8 cellular contexts compared by ENCODE assay signal in genomic region chrX:11757729-11758399, GRCh38. TPM values are rescaled to one million over a fixed set of nuclear protein-coding genes. Genes with fewer than 3 reads are reported as not detected.
DNase-seq lines count a peak whose midpoint lies in the region; ATAC-seq, FAIRE-seq and TF ChIP-seq lines count a peak whose summit lies in the region.

A gene with protein sequence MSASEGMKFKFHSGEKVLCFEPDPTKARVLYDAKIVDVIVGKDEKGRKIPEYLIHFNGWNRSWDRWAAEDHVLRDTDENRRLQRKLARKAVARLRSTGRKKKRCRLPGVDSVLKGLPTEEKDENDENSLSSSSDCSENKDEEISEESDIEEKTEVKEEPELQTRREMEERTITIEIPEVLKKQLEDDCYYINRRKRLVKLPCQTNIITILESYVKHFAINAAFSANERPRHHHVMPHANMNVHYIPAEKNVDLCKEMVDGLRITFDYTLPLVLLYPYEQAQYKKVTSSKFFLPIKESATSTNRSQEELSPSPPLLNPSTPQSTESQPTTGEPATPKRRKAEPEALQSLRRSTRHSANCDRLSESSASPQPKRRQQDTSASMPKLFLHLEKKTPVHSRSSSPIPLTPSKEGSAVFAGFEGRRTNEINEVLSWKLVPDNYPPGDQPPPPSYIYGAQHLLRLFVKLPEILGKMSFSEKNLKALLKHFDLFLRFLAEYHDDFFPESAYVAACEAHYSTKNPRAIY (plus strand): TSS chrX:11758237. CDS start chrX:11758264, 27 bp downstream.

- peak within 1 kb of the TSS; percentile 75 for H3K27ac Mint-ChIP-seq in astrocyte (ENCODE audit: unreplicated experiment)

- H3K27ac ChIP-seq in SU-DHL-6 (ENCODE audit: low read depth, low read length) (peak within 1 kb of the TSS; percentile 94), astrocyte (ENCODE audit: low read depth, low read length) (peak within 1 kb of the TSS; percentile 89), right cardiac atrium (ENCODE audit: low read length) (peak within 1 kb of the TSS; percentile 93), prostate gland (peak within 1 kb of the TSS; percentile 74 to 80)

- H3K27me3 ChIP-seq in SU-DHL-6 (ENCODE audit: low read length) (no peaks in the 10 kb centered on the region), astrocyte (ENCODE audit: insufficient read depth, low read length) (no peaks in the 10 kb centered on the region), right cardiac atrium (ENCODE audit: control insufficient read depth, insufficient read depth) (no peaks in the 10 kb centered on the region), prostate gland (replicated peaks; ENCODE audit: insufficient read depth) (no peaks in the 10 kb centered on the region)

- peak within 1 kb of the TSS; percentile 68 for H3K9ac ChIP-seq in SU-DHL-6 (ENCODE audit: low read length)
- peak within 1 kb of the TSS; percentile 96 for H3K9ac ChIP-seq in astrocyte (ENCODE audit: low read length)

- no peaks in the 10 kb centered on the region for H3K9me3 Mint-ChIP-seq in astrocyte (ENCODE audit: unreplicated experiment)

- intact Hi-C loops in right cardiac atrium (cut with DNase I) = no loop called here
- intact Hi-C loops in prostate gland (cut with DNase I) = no loop called here

- WGBS in right cardiac atrium = 2% methylated on average over 68 of the region's 93 CpGs
- no CpG with 5 or more reads among the region's 93 CpGs for WGBS in prostate gland

- H3K27me3 Mint-ChIP-seq in astrocyte (ENCODE audit: low read depth, unreplicated experiment) = no peaks in the 10 kb centered on the region

- H3K79me2 ChIP-seq in SU-DHL-6 (ENCODE audit: insufficient read depth, low read length) = no peaks in the 10 kb centered on the region
- H3K79me2 ChIP-seq in astrocyte (ENCODE audit: insufficient read depth, low read length) = peaks cover 11% of the 10 kb centered on the region

- peak within 1 kb of the TSS; percentile 81 for H3K4me3 ChIP-seq in SU-DHL-6 (ENCODE audit: insufficient read depth, low read length, poor library complexity, severe bottlenecking)
- H3K4me3 ChIP-seq in astrocyte (ENCODE audit: insufficient read depth, low read depth, low read length) = peak within 1 kb of the TSS; percentile 91
- H3K4me3 ChIP-seq in right cardiac atrium (ENCODE audit: low read length) = peak within 1 kb of the TSS; percentile 85
- H3K4me3 ChIP-seq in prostate gland = peak within 1 kb of the TSS; percentile 46 to 51

- no peaks in the 10 kb centered on the region for H3K9me2 ChIP-seq in SU-DHL-6 (replicated peaks; ENCODE audit: insufficient read depth, low read length)

- H2AFZ ChIP-seq in SU-DHL-6 (ENCODE audit: low read depth, low read length, severe bottlenecking) = peak within 1 kb of the TSS; percentile 64
- H2AFZ ChIP-seq in astrocyte (ENCODE audit: low read depth, low read length) = peak within 1 kb of the TSS; percentile 72

- peak within 1 kb of the TSS; percentile 92 for H3K4me2 ChIP-seq in SU-DHL-6 (ENCODE audit: low read depth, low read length, poor library complexity, severe bottlenecking)
- peak within 1 kb of the TSS; percentile 93 for H3K4me2 ChIP-seq in astrocyte (ENCODE audit: low read length)

- H3K4me1 Mint-ChIP-seq in astrocyte (ENCODE audit: low read depth, unreplicated experiment) = no peaks in the 10 kb centered on the region

- peak; percentile 73 for DNase-seq in Caki2 (ENCODE audit: low read depth)
- peak; percentile 47 for DNase-seq in astrocyte (ENCODE audit: low read depth)
- DNase-seq in right cardiac atrium = peak; percentile 76 to 87 (median 87)
- peak; percentile 33 for DNase-seq in prostate gland (ENCODE audit: low spot score)
- no peak for DNase-seq in dedifferentiated amniotic fluid mesenchymal stem cell (ENCODE audit: extremely low spot score)

- H3K4me1 ChIP-seq in astrocyte (ENCODE audit: insufficient read depth, low read length) (peaks cover 4% of the 10 kb centered on the region), right cardiac atrium (ENCODE audit: control insufficient read depth, insufficient read depth, low read length) (no peaks in the 10 kb centered on the region), prostate gland (replicated peaks) (no peaks in the 10 kb centered on the region)

- 0 out of 2 replicates have a peak, but pooled peaks cover 6% of the 10 kb centered on the region for H3K36me3 ChIP-seq in SU-DHL-6 (ENCODE audit: low read length)
- H3K36me3 ChIP-seq in astrocyte (ENCODE audit: insufficient read depth, low read length) = peaks cover 13% of the 10 kb centered on the region
- no peaks in the 10 kb centered on the region for H3K36me3 ChIP-seq in prostate gland

- H3K36me3 Mint-ChIP-seq in astrocyte (ENCODE audit: low read depth, unreplicated experiment) = no peaks in the 10 kb centered on the region

- in situ Hi-C loops in Caki2 (cut with HindIII; ENCODE audit: low pct_unique_long_range_greater_than_20kb, low sequenced_read_pairs) = no loop called here

- peak; percentile 9 for TF ChIP-seq POLR2A in prostate gland (IDR thresholded peaks at IDR 0.05)

- peak within 1 kb of the TSS; percentile 95 for H3K4me3 Mint-ChIP-seq in astrocyte (ENCODE audit: unreplicated experiment)

- no peak for FAIRE-seq in astrocyte (lab: Jason Lieb, UNC)

- ATAC-seq in GM19395 (IDR thresholded peaks at IDR 0.05; ENCODE audit: unreplicated experiment) = peak; percentile 20
- ATAC-seq in HG03521 (IDR thresholded peaks at IDR 0.05; ENCODE audit: unreplicated experiment) = peak; percentile 39
- ATAC-seq in right cardiac atrium = peak; percentile 79 to 84

- peaks cover 9% of the 10 kb centered on the region; the same call in 1 of the 2 replicates for H3F3A ChIP-seq in SU-DHL-6 (ENCODE audit: insufficient read depth)

- H3K9me3 ChIP-seq in SU-DHL-6 (ENCODE audit: insufficient read depth, low read length) (no peaks in the 10 kb centered on the region), astrocyte (ENCODE audit: insufficient read depth, low read depth, low read length) (no peaks in the 10 kb centered on the region), right cardiac atrium (ENCODE audit: control insufficient read depth, low read length) (no peaks in the 10 kb centered on the region), prostate gland (no peaks in the 10 kb centered on the region)

- TF ChIP-seq CTCF in SU-DHL-6 (IDR thresholded peaks at IDR 0.05; ENCODE audit: insufficient read depth, low read length, poor library complexity, severe bottlenecking) (no peak), astrocyte (IDR thresholded peaks at IDR 0.05; ENCODE audit: insufficient read depth, low read depth, low read length) (no peak), prostate gland (IDR thresholded peaks at IDR 0.05) (no peak)

- H4K20me1 ChIP-seq in SU-DHL-6 (ENCODE audit: low read depth, low read length) (no peaks in the 10 kb centered on the region), astrocyte (ENCODE audit: insufficient read depth, low read length) (no peaks in the 10 kb centered on the region)

RNA-seq across cellular contexts. Expression of the gene that starts here (rescaled TPM):
- 23.4 and 26.0 TPM in 2 replicates for total RNA-seq in Caki2 (2014; rRNA removed; shearing (Covaris generic); ENCODE audit: low replicate concordance)
- total RNA-seq in astrocyte (24.8 and 29.2 TPM in 2 replicates), right cardiac atrium (10 to 100 TPM; 10.1 to 14.9 (median 13.5) TPM), prostate gland (10 to 100 TPM; 13.4 to 34.8 TPM)
- 11.4 TPM for polyA plus RNA-seq in right cardiac atrium

Comparison
In these comparisons a context has a peak if more than half of its experiments do, and no peak if none do; other contexts are left out.
1. ATAC-seq: peak in every context shown above with its lines; median percentile 82 in right cardiac atrium; 39 in HG03521; 20 in GM19395.